Comparison of ENCODE assay signal across 12 cellular contexts in genomic region chr15:70463453-70463834, GRCh38.
A peak's percentile ranks its signal among the peaks of the same experiment; 100 is the strongest.
DNase-seq lines count a peak whose midpoint lies in the region; ATAC-seq and TF ChIP-seq lines count a peak whose summit lies in the region.
"Had no signal": no experiment of that assay in that cellular context is flagged by ENCODE, and none has a peak within 500 bp of the region (broad histone marks: within the 10 kb centered on the region; RNA-seq: fewer than 3 reads in every experiment).

No MANE protein-coding gene starts in this region.

- H3K36me3 ChIP-seq in KOPT-K1 (ENCODE audit: insufficient read depth, low read length) (no peaks in the 10 kb centered on the region), transverse colon (no peaks in the 10 kb centered on the region)
- H3K36me3 ChIP-seq: cardiac muscle cell had no signal

- H3K4me1 ChIP-seq in transverse colon = no peaks in the 10 kb centered on the region

- no peak for TF ChIP-seq EP300 in transverse colon (IDR thresholded peaks at IDR 0.05; ENCODE audit: low read depth)

- TF ChIP-seq POLR2A in erythroblast (IDR thresholded peaks at IDR 0.05; ENCODE audit: low read length) (no peak), transverse colon (IDR thresholded peaks at IDR 0.05) (no peak)

- TF ChIP-seq CTCF in transverse colon (IDR thresholded peaks at IDR 0.05) = no peak

- peak; percentile 64 to 88 for DNase-seq in erythroblast (lab: John Stamatoyannopoulos, UW)
- no peak for DNase-seq in KG1 (lab: John Stamatoyannopoulos, UW)
- DNase-seq in anterior cingulate cortex (lab: John Stamatoyannopoulos, UW) = no peak
- DNase-seq in transverse colon = no peak
- DNase-seq: NCI-H1092 treated with DMSO at 0.1 percent for 48 hours; NCI-H510A; stimulated activated naive CD4-positive, alpha-beta T cell had no signal

- no peak overlapping the region for H3K4me3 ChIP-seq in transverse colon
- H3K4me3 ChIP-seq: cardiac muscle cell had no signal

- WGBS in transverse colon (ENCODE audit: low coverage in 1 of 2), 2 donors = 0% methylated on average over 1 of the region's 1 CpG; no CpG with 5 or more reads in 1 of the 2 donors

- in situ Hi-C loops in transverse colon (cut with MboI; ENCODE audit: low pct_ligation_motif_present in 1 of 4, low pct_unique_long_range_greater_than_20kb in 1 of 4, low sequenced_read_pairs in 3 of 4) = loop anchor here in 2 of 4 donors (10.0 kb wide), 2 partner anchors 729 to 889 kb away; no protein-coding TSS in a partner anchor

- H3K27ac ChIP-seq in KOPT-K1 (ENCODE audit: low read depth, low read length, poor library complexity, severe bottlenecking) = peak overlapping the region; percentile 100
- H3K27ac ChIP-seq in transverse colon = no peak overlapping the region
- H3K27ac ChIP-seq: cardiac muscle cell had no signal

- ATAC-seq in GM18907 (IDR thresholded peaks at IDR 0.05; ENCODE audit: unreplicated experiment) = peak; percentile 32
- peak; percentile 31 for ATAC-seq in HG02588 (IDR thresholded peaks at IDR 0.05; ENCODE audit: unreplicated experiment)

- H3K27me3 ChIP-seq in transverse colon = no peaks in the 10 kb centered on the region

- H3K9me3 ChIP-seq in KOPT-K1 (ENCODE audit: insufficient read depth, low read length, poor library complexity, severe bottlenecking) = no peaks in the 10 kb centered on the region
- no peaks in the 10 kb centered on the region for H3K9me3 ChIP-seq in transverse colon
- H3K9me3 ChIP-seq: SK-N-SH had no signal

- intact Hi-C loops in transverse colon (cut with DNase I; ENCODE audit: low total_unique reads) = no loop called here

Comparison
In these comparisons a context has a peak if more than half of its experiments do, and no peak if none do; other contexts are left out.
1. DNase-seq: peak in erythroblast (2 of 2); none in KG1 (single experiment), anterior cingulate cortex (0 of 58) and transverse colon (single experiment).